Comparison of ENCODE assay signal across 2 cellular contexts in the genomic region with DNA sequence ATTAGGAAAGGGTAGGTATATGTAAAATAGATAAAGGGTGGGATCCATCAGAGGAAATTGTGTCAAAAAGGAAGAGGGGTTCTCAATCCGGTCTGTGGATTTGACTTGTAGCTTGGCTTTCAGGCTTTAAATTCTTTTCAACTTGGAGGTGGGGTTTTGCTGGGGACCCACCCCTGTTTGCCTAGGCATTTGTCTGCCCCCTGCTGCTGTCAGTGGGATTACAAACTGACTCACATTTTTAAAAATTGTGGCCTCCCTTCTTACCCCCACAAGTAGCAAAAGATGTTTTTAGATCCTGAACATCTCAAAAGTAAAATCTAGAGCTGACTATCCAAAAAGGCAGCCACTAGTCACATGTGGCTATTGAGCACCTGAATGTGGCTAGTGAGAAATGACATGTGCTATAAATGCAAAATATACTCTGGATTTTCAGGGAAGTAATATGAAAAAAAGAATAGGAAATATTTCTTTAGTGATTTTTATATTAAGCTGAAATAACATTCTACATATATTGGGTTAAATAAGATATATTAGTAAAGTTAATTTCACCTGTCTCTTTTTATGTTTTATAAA.
TF ChIP-seq lines count a peak whose summit lies in the region.

No MANE protein-coding gene starts in this region.

TF ChIP-seq in IMR-90, 13 proteins besides CTCF, POLR2A, EP300 and RAD21 (continued from another document):
- TF ChIP-seq, protein P1, sequence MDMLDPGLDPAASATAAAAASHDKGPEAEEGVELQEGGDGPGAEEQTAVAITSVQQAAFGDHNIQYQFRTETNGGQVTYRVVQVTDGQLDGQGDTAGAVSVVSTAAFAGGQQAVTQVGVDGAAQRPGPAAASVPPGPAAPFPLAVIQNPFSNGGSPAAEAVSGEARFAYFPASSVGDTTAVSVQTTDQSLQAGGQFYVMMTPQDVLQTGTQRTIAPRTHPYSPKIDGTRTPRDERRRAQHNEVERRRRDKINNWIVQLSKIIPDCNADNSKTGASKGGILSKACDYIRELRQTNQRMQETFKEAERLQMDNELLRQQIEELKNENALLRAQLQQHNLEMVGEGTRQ (IDR thresholded peaks at IDR 0.05; ENCODE audit: low read depth, low read length), result no peak
- TF ChIP-seq SMC3 (IDR thresholded peaks at IDR 0.05; ENCODE audit: low read depth, low read length), result peak; percentile 30; the same call in 1 of the 2 replicates
- TF ChIP-seq FOS (IDR thresholded peaks at IDR 0.05; ENCODE audit: low read depth, low read length), result no peak

TF ChIP-seq in WTC11, 78 proteins besides CTCF, POLR2A, EP300 and RAD21 (continued from another document):
- TF ChIP-seq, protein P2, sequence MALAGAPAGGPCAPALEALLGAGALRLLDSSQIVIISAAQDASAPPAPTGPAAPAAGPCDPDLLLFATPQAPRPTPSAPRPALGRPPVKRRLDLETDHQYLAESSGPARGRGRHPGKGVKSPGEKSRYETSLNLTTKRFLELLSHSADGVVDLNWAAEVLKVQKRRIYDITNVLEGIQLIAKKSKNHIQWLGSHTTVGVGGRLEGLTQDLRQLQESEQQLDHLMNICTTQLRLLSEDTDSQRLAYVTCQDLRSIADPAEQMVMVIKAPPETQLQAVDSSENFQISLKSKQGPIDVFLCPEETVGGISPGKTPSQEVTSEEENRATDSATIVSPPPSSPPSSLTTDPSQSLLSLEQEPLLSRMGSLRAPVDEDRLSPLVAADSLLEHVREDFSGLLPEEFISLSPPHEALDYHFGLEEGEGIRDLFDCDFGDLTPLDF (CRISPR knock-in tag; IDR thresholded peaks at IDR 0.05), result no peak
- TF ChIP-seq ZNF138 (CRISPR knock-in tag; conservative IDR thresholded peaks at IDR 0.05) (no peak), ZNF232 (CRISPR knock-in tag; IDR thresholded peaks at IDR 0.05) (no peak), KAT7 (CRISPR knock-in tag; IDR thresholded peaks at IDR 0.05; ENCODE audit: borderline replicate concordance) (no peak), RORB (CRISPR knock-in tag; IDR thresholded peaks at IDR 0.05) (no peak), PRRX2 (CRISPR knock-in tag; IDR thresholded peaks at IDR 0.05) (no peak), EMX1 (CRISPR knock-in tag; IDR thresholded peaks at IDR 0.05) (no peak), MYBL2 (CRISPR knock-in tag; IDR thresholded peaks at IDR 0.05) (no peak), ZNF317 (CRISPR knock-in tag; IDR thresholded peaks at IDR 0.05; ENCODE audit: borderline replicate concordance, low read depth) (no peak)
- TF ChIP-seq, protein P3, sequence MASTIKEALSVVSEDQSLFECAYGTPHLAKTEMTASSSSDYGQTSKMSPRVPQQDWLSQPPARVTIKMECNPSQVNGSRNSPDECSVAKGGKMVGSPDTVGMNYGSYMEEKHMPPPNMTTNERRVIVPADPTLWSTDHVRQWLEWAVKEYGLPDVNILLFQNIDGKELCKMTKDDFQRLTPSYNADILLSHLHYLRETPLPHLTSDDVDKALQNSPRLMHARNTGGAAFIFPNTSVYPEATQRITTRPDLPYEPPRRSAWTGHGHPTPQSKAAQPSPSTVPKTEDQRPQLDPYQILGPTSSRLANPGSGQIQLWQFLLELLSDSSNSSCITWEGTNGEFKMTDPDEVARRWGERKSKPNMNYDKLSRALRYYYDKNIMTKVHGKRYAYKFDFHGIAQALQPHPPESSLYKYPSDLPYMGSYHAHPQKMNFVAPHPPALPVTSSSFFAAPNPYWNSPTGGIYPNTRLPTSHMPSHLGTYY (CRISPR knock-in tag; IDR thresholded peaks at IDR 0.05), result no peak
- TF ChIP-seq, protein P4, sequence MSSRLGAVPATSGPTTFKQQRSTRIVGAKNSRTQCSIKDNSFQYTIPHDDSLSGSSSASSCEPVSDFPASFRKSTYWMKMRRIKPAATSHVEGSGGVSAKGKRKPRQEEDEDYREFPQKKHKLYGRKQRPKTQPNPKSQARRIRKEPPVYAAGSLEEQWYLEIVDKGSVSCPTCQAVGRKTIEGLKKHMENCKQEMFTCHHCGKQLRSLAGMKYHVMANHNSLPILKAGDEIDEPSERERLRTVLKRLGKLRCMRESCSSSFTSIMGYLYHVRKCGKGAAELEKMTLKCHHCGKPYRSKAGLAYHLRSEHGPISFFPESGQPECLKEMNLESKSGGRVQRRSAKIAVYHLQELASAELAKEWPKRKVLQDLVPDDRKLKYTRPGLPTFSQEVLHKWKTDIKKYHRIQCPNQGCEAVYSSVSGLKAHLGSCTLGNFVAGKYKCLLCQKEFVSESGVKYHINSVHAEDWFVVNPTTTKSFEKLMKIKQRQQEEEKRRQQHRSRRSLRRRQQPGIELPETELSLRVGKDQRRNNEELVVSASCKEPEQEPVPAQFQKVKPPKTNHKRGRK (CRISPR knock-in tag; IDR thresholded peaks at IDR 0.05; ENCODE audit: borderline replicate concordance), result no peak
- TF ChIP-seq, protein P5, sequence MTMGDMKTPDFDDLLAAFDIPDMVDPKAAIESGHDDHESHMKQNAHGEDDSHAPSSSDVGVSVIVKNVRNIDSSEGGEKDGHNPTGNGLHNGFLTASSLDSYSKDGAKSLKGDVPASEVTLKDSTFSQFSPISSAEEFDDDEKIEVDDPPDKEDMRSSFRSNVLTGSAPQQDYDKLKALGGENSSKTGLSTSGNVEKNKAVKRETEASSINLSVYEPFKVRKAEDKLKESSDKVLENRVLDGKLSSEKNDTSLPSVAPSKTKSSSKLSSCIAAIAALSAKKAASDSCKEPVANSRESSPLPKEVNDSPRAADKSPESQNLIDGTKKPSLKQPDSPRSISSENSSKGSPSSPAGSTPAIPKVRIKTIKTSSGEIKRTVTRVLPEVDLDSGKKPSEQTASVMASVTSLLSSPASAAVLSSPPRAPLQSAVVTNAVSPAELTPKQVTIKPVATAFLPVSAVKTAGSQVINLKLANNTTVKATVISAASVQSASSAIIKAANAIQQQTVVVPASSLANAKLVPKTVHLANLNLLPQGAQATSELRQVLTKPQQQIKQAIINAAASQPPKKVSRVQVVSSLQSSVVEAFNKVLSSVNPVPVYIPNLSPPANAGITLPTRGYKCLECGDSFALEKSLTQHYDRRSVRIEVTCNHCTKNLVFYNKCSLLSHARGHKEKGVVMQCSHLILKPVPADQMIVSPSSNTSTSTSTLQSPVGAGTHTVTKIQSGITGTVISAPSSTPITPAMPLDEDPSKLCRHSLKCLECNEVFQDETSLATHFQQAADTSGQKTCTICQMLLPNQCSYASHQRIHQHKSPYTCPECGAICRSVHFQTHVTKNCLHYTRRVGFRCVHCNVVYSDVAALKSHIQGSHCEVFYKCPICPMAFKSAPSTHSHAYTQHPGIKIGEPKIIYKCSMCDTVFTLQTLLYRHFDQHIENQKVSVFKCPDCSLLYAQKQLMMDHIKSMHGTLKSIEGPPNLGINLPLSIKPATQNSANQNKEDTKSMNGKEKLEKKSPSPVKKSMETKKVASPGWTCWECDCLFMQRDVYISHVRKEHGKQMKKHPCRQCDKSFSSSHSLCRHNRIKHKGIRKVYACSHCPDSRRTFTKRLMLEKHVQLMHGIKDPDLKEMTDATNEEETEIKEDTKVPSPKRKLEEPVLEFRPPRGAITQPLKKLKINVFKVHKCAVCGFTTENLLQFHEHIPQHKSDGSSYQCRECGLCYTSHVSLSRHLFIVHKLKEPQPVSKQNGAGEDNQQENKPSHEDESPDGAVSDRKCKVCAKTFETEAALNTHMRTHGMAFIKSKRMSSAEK (CRISPR knock-in tag; IDR thresholded peaks at IDR 0.05; ENCODE audit: borderline replicate concordance), result no peak
- TF ChIP-seq, protein P6, sequence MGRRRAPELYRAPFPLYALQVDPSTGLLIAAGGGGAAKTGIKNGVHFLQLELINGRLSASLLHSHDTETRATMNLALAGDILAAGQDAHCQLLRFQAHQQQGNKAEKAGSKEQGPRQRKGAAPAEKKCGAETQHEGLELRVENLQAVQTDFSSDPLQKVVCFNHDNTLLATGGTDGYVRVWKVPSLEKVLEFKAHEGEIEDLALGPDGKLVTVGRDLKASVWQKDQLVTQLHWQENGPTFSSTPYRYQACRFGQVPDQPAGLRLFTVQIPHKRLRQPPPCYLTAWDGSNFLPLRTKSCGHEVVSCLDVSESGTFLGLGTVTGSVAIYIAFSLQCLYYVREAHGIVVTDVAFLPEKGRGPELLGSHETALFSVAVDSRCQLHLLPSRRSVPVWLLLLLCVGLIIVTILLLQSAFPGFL (CRISPR knock-in tag; IDR thresholded peaks at IDR 0.05; ENCODE audit: borderline replicate concordance), result no peak
- TF ChIP-seq, protein P7, sequence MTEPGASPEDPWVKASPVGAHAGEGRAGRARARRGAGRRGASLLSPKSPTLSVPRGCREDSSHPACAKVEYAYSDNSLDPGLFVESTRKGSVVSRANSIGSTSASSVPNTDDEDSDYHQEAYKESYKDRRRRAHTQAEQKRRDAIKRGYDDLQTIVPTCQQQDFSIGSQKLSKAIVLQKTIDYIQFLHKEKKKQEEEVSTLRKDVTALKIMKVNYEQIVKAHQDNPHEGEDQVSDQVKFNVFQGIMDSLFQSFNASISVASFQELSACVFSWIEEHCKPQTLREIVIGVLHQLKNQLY (CRISPR knock-in tag; IDR thresholded peaks at IDR 0.05), result no peak
- TF ChIP-seq, protein P8, sequence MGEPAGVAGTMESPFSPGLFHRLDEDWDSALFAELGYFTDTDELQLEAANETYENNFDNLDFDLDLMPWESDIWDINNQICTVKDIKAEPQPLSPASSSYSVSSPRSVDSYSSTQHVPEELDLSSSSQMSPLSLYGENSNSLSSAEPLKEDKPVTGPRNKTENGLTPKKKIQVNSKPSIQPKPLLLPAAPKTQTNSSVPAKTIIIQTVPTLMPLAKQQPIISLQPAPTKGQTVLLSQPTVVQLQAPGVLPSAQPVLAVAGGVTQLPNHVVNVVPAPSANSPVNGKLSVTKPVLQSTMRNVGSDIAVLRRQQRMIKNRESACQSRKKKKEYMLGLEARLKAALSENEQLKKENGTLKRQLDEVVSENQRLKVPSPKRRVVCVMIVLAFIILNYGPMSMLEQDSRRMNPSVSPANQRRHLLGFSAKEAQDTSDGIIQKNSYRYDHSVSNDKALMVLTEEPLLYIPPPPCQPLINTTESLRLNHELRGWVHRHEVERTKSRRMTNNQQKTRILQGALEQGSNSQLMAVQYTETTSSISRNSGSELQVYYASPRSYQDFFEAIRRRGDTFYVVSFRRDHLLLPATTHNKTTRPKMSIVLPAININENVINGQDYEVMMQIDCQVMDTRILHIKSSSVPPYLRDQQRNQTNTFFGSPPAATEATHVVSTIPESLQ (CRISPR knock-in tag; IDR thresholded peaks at IDR 0.05), result no peak
- TF ChIP-seq, protein P9, sequence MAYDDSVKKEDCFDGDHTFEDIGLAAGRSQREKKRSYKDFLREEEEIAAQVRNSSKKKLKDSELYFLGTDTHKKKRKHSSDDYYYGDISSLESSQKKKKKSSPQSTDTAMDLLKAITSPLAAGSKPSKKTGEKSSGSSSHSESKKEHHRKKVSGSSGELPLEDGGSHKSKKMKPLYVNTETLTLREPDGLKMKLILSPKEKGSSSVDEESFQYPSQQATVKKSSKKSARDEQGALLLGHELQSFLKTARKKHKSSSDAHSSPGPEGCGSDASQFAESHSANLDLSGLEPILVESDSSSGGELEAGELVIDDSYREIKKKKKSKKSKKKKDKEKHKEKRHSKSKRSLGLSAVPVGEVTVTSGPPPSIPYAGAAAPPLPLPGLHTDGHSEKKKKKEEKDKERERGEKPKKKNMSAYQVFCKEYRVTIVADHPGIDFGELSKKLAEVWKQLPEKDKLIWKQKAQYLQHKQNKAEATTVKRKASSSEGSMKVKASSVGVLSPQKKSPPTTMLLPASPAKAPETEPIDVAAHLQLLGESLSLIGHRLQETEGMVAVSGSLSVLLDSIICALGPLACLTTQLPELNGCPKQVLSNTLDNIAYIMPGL (CRISPR knock-in tag; IDR thresholded peaks at IDR 0.05), result no peak
TF ChIP-seq in WTC11: peak in this region for 0.
